ENCODE assay signal across 24 cellular contexts in the genomic region with DNA sequence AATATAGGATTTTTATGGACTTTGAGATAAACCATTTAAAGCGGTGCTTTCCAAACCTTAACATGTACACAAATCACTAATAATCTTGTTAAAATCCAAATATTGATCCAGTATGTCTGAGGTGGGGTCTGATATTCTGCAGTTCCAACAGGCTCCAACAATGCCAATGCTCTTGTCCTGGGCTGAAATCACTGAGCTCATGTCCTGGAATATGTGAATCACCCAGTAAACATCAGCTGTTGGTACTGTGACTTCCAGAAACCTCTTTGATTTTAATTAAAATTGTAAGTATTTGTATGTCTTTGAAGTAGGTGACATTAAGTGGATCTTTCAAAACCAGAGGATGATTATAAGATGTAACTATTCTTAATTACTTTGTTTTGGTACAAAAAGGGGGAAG.
"Had no signal": no experiment of that assay in that cellular context is flagged by ENCODE, and none has a peak within 500 bp of the region (broad histone marks: within the 10 kb centered on the region; RNA-seq: fewer than 3 reads in every experiment).

No MANE protein-coding gene starts in this region.

- H3K27ac Mint-ChIP-seq: IgD-negative memory B cell had no signal

- ATAC-seq: K562 had no signal

- H3K36me3 Mint-ChIP-seq: IgD-negative memory B cell had no signal

- H3K9me3 ChIP-seq: SK-N-SH had no signal

- H3K4me2 ChIP-seq: KMS-11, SK-N-SH had no signal

- H3K27ac ChIP-seq: HL-60, KMS-11 had no signal

- H3K9me3 Mint-ChIP-seq: IgD-negative memory B cell had no signal

- FAIRE-seq: HTR-8/SVneo, K562, RCC 7860 had no signal

- H3K4me3 ChIP-seq: K562 had no signal

- H3K9me2 ChIP-seq: SK-N-SH had no signal

- DNase-seq: Kasumi-1, MV-4-11, NCI-H1048, NCI-H1105, NCI-H1417, NCI-H1436 treated with DMSO at 0.1 percent for 48 hours, NCI-H1694, NCI-H187 treated with DMSO at 0.1 percent for 48 hours, NCI-H2081, NCI-H2107, NCI-H2227 treated with DMSO at 0.1 percent for 48 hours, NCI-H524, NCI-H69, NCI-H774, Right ventricle myocardium superior, RPMI8226, SK-N-SH, SW 1271 had no signal

- H3K4me3 Mint-ChIP-seq: IgD-negative memory B cell had no signal

- H3K9ac ChIP-seq: KMS-11, SK-N-SH had no signal
